In genomic region chr5:56478062-56478461, GRCh38 we compare ENCODE assay signal across 1 cellular context.
TF ChIP-seq lines count a peak whose summit lies in the region.

No MANE protein-coding gene starts in this region.

TF ChIP-seq in IMR-90, 13 proteins besides CTCF, POLR2A, EP300 and RAD21 (continued from another document):
- TF ChIP-seq MAFK (IDR thresholded peaks at IDR 0.05; ENCODE audit: low read depth, low read length) (no peak), CEBPB (IDR thresholded peaks at IDR 0.05; ENCODE audit: low read depth, low read length) (no peak), ELK1 (IDR thresholded peaks at IDR 0.05; ENCODE audit: borderline replicate concordance, low read depth, low read length) (no peak), FOS (IDR thresholded peaks at IDR 0.05; ENCODE audit: low read depth, low read length) (no peak), MXI1 (IDR thresholded peaks at IDR 0.05; ENCODE audit: borderline replicate concordance, low read depth, low read length) (no peak), NFE2L2 (IDR thresholded peaks at IDR 0.05; ENCODE audit: low read depth, low read length) (no peak), RFX5 (IDR thresholded peaks at IDR 0.05; ENCODE audit: low read depth, low read length) (no peak), SMC3 (IDR thresholded peaks at IDR 0.05; ENCODE audit: low read depth, low read length) (no peak)
